ENCODE assay signal across 8 cellular contexts in the genomic region with DNA sequence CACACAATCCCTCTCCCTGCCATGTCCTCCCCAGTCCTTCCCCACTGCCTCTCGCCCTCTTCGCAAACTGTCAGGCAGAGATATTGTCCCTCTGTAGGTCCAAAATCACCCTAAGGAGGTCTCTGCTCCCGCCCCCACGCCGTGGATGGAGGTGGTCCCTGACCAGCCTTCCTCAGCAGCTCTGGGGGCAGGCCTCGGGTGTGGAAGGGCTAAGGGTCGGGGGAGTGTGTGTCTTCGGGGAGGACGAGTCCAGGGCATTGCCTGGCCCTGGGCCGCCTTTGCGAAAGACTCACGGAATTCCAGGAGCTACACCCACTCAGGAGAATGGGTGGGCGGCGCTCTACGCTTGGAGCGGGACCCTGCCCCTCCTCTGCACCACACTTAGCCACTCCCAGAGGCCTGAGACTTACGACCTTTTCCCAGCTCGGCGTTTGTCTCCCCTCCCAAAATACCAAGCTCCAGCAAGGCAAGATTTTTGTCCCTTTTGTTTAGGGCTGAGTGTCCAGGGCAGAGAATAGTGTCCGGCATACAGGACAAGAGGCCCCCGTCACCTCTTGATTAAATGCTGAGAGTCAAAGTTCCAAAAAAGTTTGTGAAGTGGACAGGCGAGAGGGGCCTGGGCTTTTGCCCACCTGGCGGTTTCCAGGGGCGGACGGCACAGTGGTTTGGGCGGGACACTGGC. TPM values are rescaled to one million over a fixed set of nuclear protein-coding genes. Genes with fewer than 3 reads are reported as not detected.
A peak's percentile ranks its signal among the peaks of the same experiment; 100 is the strongest.
DNase-seq lines count a peak whose midpoint lies in the region; ATAC-seq and TF ChIP-seq lines count a peak whose summit lies in the region.

No MANE protein-coding gene starts in this region.

- no peaks in the 10 kb centered on the region for H3K36me3 ChIP-seq in colonic mucosa
- H3K36me3 ChIP-seq in tibial artery = no peaks in the 10 kb centered on the region
- no peaks in the 10 kb centered on the region for H3K36me3 ChIP-seq in SJCRH30

- H3K4me3 ChIP-seq in colonic mucosa (peak overlapping the region; percentile 80), tibial artery (peak overlapping the region; percentile 68 to 77), SJCRH30 (no peak overlapping the region)

- peak overlapping the region; percentile 85 for H3K27ac ChIP-seq in colonic mucosa
- H3K27ac ChIP-seq in tibial artery = peak overlapping the region; percentile 84 to 88
- no peak overlapping the region for H3K27ac ChIP-seq in SJCRH30

- H3K4me1 ChIP-seq in colonic mucosa = peaks cover 8% of the 10 kb centered on the region
- H3K4me1 ChIP-seq in tibial artery = peaks cover 0 to 10% (median 9%) of the 10 kb centered on the region in 4 donors
- peaks cover 9% of the 10 kb centered on the region for H3K4me1 ChIP-seq in SJCRH30

- ATAC-seq in HG02642 (IDR thresholded peaks at IDR 0.05; ENCODE audit: poor library complexity, unreplicated experiment) = no peak

- no peaks in the 10 kb centered on the region for H3K9me3 ChIP-seq in colonic mucosa
- H3K9me3 ChIP-seq in tibial artery = no peaks in the 10 kb centered on the region
- no peaks in the 10 kb centered on the region for H3K9me3 ChIP-seq in SJCRH30 (replicated peaks)

- H3K27me3 ChIP-seq in colonic mucosa (no peaks in the 10 kb centered on the region), tibial artery (no peaks in the 10 kb centered on the region), SJCRH30 (no peaks in the 10 kb centered on the region)

- TF ChIP-seq CTCF in colonic mucosa (IDR thresholded peaks at IDR 0.05) (no peak), tibial artery (IDR thresholded peaks at IDR 0.05) (no peak)

- H3K9ac ChIP-seq in colonic mucosa (ENCODE audit: low read depth in 2 of 2, low read length in 2 of 2) = peak overlapping the region; percentile 27 to 82

- intact Hi-C loops in colonic mucosa (cut with DNase I) (no loop called here), tibial artery (cut with DNase I; ENCODE audit: low total_unique reads) (no loop called here)

- DNase-seq in ELF-1 (ENCODE audit: low read depth, low spot score) = peak; percentile 84
- peak; percentile 48 for DNase-seq in NCI-H460 (ENCODE audit: extremely low read depth, low read depth)
- DNase-seq in colonic mucosa = peak; percentile 63
- DNase-seq in lung microvascular endothelial cell (ENCODE audit: low read depth in 2 of 2) = peak; percentile 14 to 19
- peak; percentile 77 to 79 for DNase-seq in tibial artery
- no peak for DNase-seq in NCI-H1930 (lab: John Stamatoyannopoulos, UW)
- DNase-seq in SJCRH30 = no peak

RNA-seq across cellular contexts. Expression of gene PYGL, which starts 0.9 kb away (rescaled TPM):
- total RNA-seq in NCI-H460 (2014; rRNA removed; shearing (Covaris generic)) = 255 and 258 TPM in 2 replicates
- 137 and 163 TPM in 2 replicates for polyA plus RNA-seq in NCI-H460 (2014; cell fraction: nucleus; rRNA removed)
- total RNA-seq in colonic mucosa (10 to 100 TPM; 33.0 to 54.2 TPM), lung microvascular endothelial cell (62.8 and 71.6 TPM in 2 replicates)
- 5.0 and 5.2 TPM in 2 replicates for total RNA-seq in SJCRH30 (2014; rRNA removed; shearing (Covaris generic))

Comparison
In these comparisons a context has a peak if more than half of its experiments do, and no peak if none do; other contexts are left out.
1. DNase-seq: peak in ELF-1 (single experiment), NCI-H460 (single experiment), colonic mucosa (single experiment), lung microvascular endothelial cell (2 of 2) and tibial artery (2 of 2); none in NCI-H1930 (0 of 2) and SJCRH30 (0 of 2).